ENCODE assay signal across 8 cellular contexts in genomic region chr1:18903313-18903671, GRCh38. TPM values are rescaled to one million over a fixed set of nuclear protein-coding genes. Genes with fewer than 3 reads are reported as not detected.
DNase-seq lines count a peak whose midpoint lies in the region; ATAC-seq and TF ChIP-seq lines count a peak whose summit lies in the region.

No MANE protein-coding gene starts in this region.

- peaks cover 50% of the 10 kb centered on the region for H3K4me1 ChIP-seq in left ventricle myocardium inferior
- H3K4me1 ChIP-seq in mesodermal cell (ENCODE audit: control insufficient read depth, insufficient read depth, low read length, poor library complexity, severe bottlenecking) = peaks cover 18% of the 10 kb centered on the region
- peaks cover 48% of the 10 kb centered on the region for H3K4me1 ChIP-seq in vagina

- H3K27me3 ChIP-seq in left ventricle myocardium inferior (ENCODE audit: low read depth) (no peaks in the 10 kb centered on the region), vagina (no peaks in the 10 kb centered on the region)

- no peak for TF ChIP-seq POLR2A in vagina (IDR thresholded peaks at IDR 0.05)

- intact Hi-C loops in left ventricle myocardium inferior (cut with micrococcal nuclease) (loop anchor here (10.0 kb wide), 1 partner anchor 52 kb away; the partner anchor contains the start of gene IFFO2), cardiac septum (cut with DNase I) (loop anchor here (10.0 kb wide), 1 partner anchor 312 kb away; the partner anchor contains the start of gene UBR4), MCF 10A (cut with micrococcal nuclease) (no loop called here), vagina (cut with DNase I) (loop anchor here (10.0 kb wide), 1 partner anchor 192 kb away; no protein-coding TSS in a partner anchor)

- H3K4me3 ChIP-seq in left ventricle myocardium inferior = peak overlapping the region; percentile 96
- peak overlapping the region; percentile 78 for H3K4me3 ChIP-seq in mesodermal cell (ENCODE audit: extremely low read depth, insufficient read depth, low read length, poor library complexity, severe bottlenecking)
- H3K4me3 ChIP-seq in vagina = peak overlapping the region; percentile 66 to 75

- CTCF ChIA-PET in MCF 10A (lab: Yijun Ruan, JAX) = interaction anchor here (0.6 to 1.8 kb wide), 9 partner anchors 9 to 195 kb away, joined by 3 to 15 read pairs (median 4); no protein-coding TSS in a partner anchor

- TF ChIP-seq CTCF in left ventricle myocardium inferior (IDR thresholded peaks at IDR 0.05; ENCODE audit: borderline replicate concordance) (no peak), MCF 10A (IDR thresholded peaks at IDR 0.05; ENCODE audit: unreplicated experiment) (no peak), vagina (IDR thresholded peaks at IDR 0.05) (no peak)

- H3K27me3 Mint-ChIP-seq in MCF 10A (ENCODE audit: insufficient read depth, unreplicated experiment) = no peaks in the 10 kb centered on the region

- H3K4me3 Mint-ChIP-seq in MCF 10A (ENCODE audit: unreplicated experiment) = peak overlapping the region; percentile 88

- DNase-seq in left ventricle myocardium inferior (no peak), cardiac septum (ENCODE audit: low spot score) (no peak), MCF 10A (ENCODE audit: unreplicated experiment) (no peak), vagina (ENCODE audit: extremely low spot score in 2 of 2) (no peak), NCI-H748 (lab: John Stamatoyannopoulos, UW; ENCODE audit: unreplicated experiment) (no peak), NCI-H446 treated with DMSO at 0.1 percent for 48 hours (lab: John Stamatoyannopoulos, UW) (no peak)

- no peak overlapping the region for H3K27ac Mint-ChIP-seq in MCF 10A (ENCODE audit: low read depth, unreplicated experiment)

- H3K4me1 Mint-ChIP-seq in MCF 10A (ENCODE audit: insufficient read depth, unreplicated experiment) = peaks cover 16% of the 10 kb centered on the region

- H3K36me3 ChIP-seq in left ventricle myocardium inferior (no peaks in the 10 kb centered on the region), mesodermal cell (ENCODE audit: control insufficient read depth, insufficient read depth, low read length) (peaks cover 19% of the 10 kb centered on the region), vagina (peaks cover 0 to 2% of the 10 kb centered on the region in 2 donors)

- BruUV-seq in MCF 10A (replicated peaks; lab: Mats Ljungman, UMichigan) = TSS peak; percentile 42

- H3K27ac ChIP-seq in left ventricle myocardium inferior (replicated peaks) (peak overlapping the region; percentile 94), mesodermal cell (ENCODE audit: low read depth, low read length, severe bottlenecking) (peak overlapping the region; percentile 99), vagina (peak overlapping the region; percentile 87)

- ATAC-seq in GM21717 (IDR thresholded peaks at IDR 0.05; ENCODE audit: unreplicated experiment) = no peak

- 87 to 93% methylated on average over 5 of the region's 7 CpGs for WGBS in mesodermal cell (ENCODE audit: insufficient coverage in 2 of 2), 2 experiments

- no peaks in the 10 kb centered on the region for H3K9me3 Mint-ChIP-seq in MCF 10A (ENCODE audit: unreplicated experiment)

- peaks cover 19% of the 10 kb centered on the region for H3K36me3 Mint-ChIP-seq in MCF 10A (ENCODE audit: insufficient read depth, unreplicated experiment)

- no peaks in the 10 kb centered on the region for H3K9me3 ChIP-seq in left ventricle myocardium inferior (replicated peaks)
- no peaks in the 10 kb centered on the region for H3K9me3 ChIP-seq in mesodermal cell (ENCODE audit: control insufficient read depth, low read length)
- no peaks in the 10 kb centered on the region for H3K9me3 ChIP-seq in vagina

- POLR2A ChIA-PET in MCF 10A (lab: Yijun Ruan, JAX) = interaction anchor here (0.8 to 4.0 kb wide), 15 partner anchors 12 to 195 kb away, joined by 3 to 30 read pairs (median 6); no protein-coding TSS in a partner anchor

RNA-seq across cellular contexts. Expression of gene ALDH4A1, which starts 0.9 kb away (rescaled TPM):
- total RNA-seq in left ventricle myocardium inferior (35.9 TPM), cardiac septum (50.3 TPM), MCF 10A (2022) (5.7 and 6.3 TPM in 2 replicates), vagina (39.5 TPM)
- 13.2 TPM for polyA plus RNA-seq in mesodermal cell (2013, experiment 1 of 2)
- polyA plus RNA-seq in mesodermal cell (2013, experiment 2 of 2) = 12.6 TPM

RNA-seq across cellular contexts. Expression of gene TAS1R2, which starts 43.8 kb away (rescaled TPM):
- total RNA-seq in left ventricle myocardium inferior (not detected), cardiac septum (not detected), MCF 10A (2022) (not detected in 2 replicates), vagina (0.98 TPM)
- not detected for polyA plus RNA-seq in mesodermal cell (2013, experiment 1 of 2)
- not detected for polyA plus RNA-seq in mesodermal cell (2013, experiment 2 of 2)

RNA-seq across cellular contexts. Expression of gene IFFO2, which starts 53.2 kb away (rescaled TPM):
- total RNA-seq in left ventricle myocardium inferior = 3.3 TPM
- 4.6 TPM for total RNA-seq in cardiac septum
- 10.8 and 21.0 TPM in 2 replicates for total RNA-seq in MCF 10A (2022)
- polyA plus RNA-seq in mesodermal cell (2013, experiment 1 of 2) = 17.6 TPM
- polyA plus RNA-seq in mesodermal cell (2013, experiment 2 of 2) = 11.7 TPM
- total RNA-seq in vagina = 34.6 TPM
